Comparison of ENCODE assay signal across 8 cellular contexts in genomic region chr16:2686912-2687507, GRCh38. TPM values are rescaled to one million over a fixed set of nuclear protein-coding genes. Genes with fewer than 3 reads are reported as not detected.
DNase-seq lines count a peak whose midpoint lies in the region; ATAC-seq and TF ChIP-seq lines count a peak whose summit lies in the region.

No MANE protein-coding gene starts in this region.

- peak; percentile 46 for ATAC-seq in GM21619 (IDR thresholded peaks at IDR 0.05; ENCODE audit: unreplicated experiment)
- no peak for ATAC-seq in RWPE2 (ENCODE audit: low read depth)
- no peak for ATAC-seq in HG02884 (IDR thresholded peaks at IDR 0.05; ENCODE audit: unreplicated experiment)

- H3K27me3 Mint-ChIP-seq in immature natural killer cell (ENCODE audit: low read depth in 3 of 3), result peaks cover under 1 to 4% (median 3%) of the 10 kb centered on the region in 3 donors
- no peaks in the 10 kb centered on the region for H3K27me3 Mint-ChIP-seq in mesothelial cell of epicardium (ENCODE audit: low read depth)

- H3K9me3 Mint-ChIP-seq in immature natural killer cell (no peaks in the 10 kb centered on the region), mesothelial cell of epicardium (no peaks in the 10 kb centered on the region)

- H3K4me1 Mint-ChIP-seq in immature natural killer cell (peaks cover 41 to 46% of the 10 kb centered on the region in 2 donors), mesothelial cell of epicardium (peaks cover 6% of the 10 kb centered on the region)

- TF ChIP-seq CTCF in GM10266 (IDR thresholded peaks at IDR 0.05; ENCODE audit: control insufficient read depth, insufficient read depth, low read depth, missing control alignments), result peak; percentile 0
- no peak for TF ChIP-seq CTCF in RWPE2 (IDR thresholded peaks at IDR 0.05; ENCODE audit: poor library complexity, severe bottlenecking)
- TF ChIP-seq CTCF in mesothelial cell of epicardium (IDR thresholded peaks at IDR 0.05; ENCODE audit: unreplicated experiment), result no peak

- no peak overlapping the region for H3K27ac ChIP-seq in RWPE2 (ENCODE audit: poor library complexity, severe bottlenecking)

- no peak overlapping the region for H3K4me3 ChIP-seq in RWPE2 (ENCODE audit: severe bottlenecking)

- H3K27me3 ChIP-seq in RWPE2 (ENCODE audit: insufficient read depth, poor library complexity, severe bottlenecking), result no peaks in the 10 kb centered on the region

- H3K27ac Mint-ChIP-seq in immature natural killer cell, result peak overlapping the region; percentile 88 to 96 (median 93)
- H3K27ac Mint-ChIP-seq in mesothelial cell of epicardium, result no peak overlapping the region

- H3K36me3 Mint-ChIP-seq in immature natural killer cell (no peaks in the 10 kb centered on the region), mesothelial cell of epicardium (peaks cover 4% of the 10 kb centered on the region)

- peak overlapping the region; percentile 79 to 86 (median 83) for H3K4me3 Mint-ChIP-seq in immature natural killer cell
- no peak overlapping the region for H3K4me3 Mint-ChIP-seq in mesothelial cell of epicardium

- DNase-seq in GM10266 (ENCODE audit: extremely low spot score) (peak; percentile 93), RWPE2 (ENCODE audit: low spot score) (peak; percentile 27), immature natural killer cell (peak; percentile 49 to 63 (median 61)), T-helper 9 cell (no peak), D341Med (ENCODE audit: low spot score) (no peak), mesothelial cell of epicardium (ENCODE audit: low spot score in 2 of 2, unreplicated experiment in 2 of 2) (no peak)

- H3K9me3 ChIP-seq in RWPE2 (ENCODE audit: severe bottlenecking), result no peaks in the 10 kb centered on the region

- no peaks in the 10 kb centered on the region for H3K4me1 ChIP-seq in RWPE2 (ENCODE audit: insufficient read depth, poor library complexity, severe bottlenecking)

- H3K36me3 ChIP-seq in RWPE2 (ENCODE audit: low read depth), result peaks cover 13% of the 10 kb centered on the region; the same call in 1 of the 2 replicates

RNA-seq across cellular contexts. Expression of gene KCTD5, which starts 4.7 kb away (rescaled TPM):
- polyA plus RNA-seq in immature natural killer cell, result 10 to 100 TPM; 22.2 to 38.9 (median 25.9) TPM
- 21.0 to 24.1 TPM (median 23.5 TPM) in 3 replicates for total RNA-seq in mesothelial cell of epicardium

RNA-seq across cellular contexts. Expression of gene PRSS27, which starts 33.0 kb away (rescaled TPM):
- polyA plus RNA-seq in immature natural killer cell, result under 1 TPM in 1 of 3 donors, not detected in 2; 0.18 TPM
- total RNA-seq in mesothelial cell of epicardium, result 7.5 to 7.7 TPM (median 7.6 TPM) in 3 replicates

Comparison
In these comparisons a context has a peak if more than half of its experiments do, and no peak if none do; other contexts are left out.
1. DNase-seq: peak in GM10266 (single experiment), RWPE2 (single experiment) and immature natural killer cell (3 of 3); none in T-helper 9 cell (single experiment), D341Med (single experiment) and mesothelial cell of epicardium (0 of 2).